Comparison of ENCODE assay signal across 10 cellular contexts in the genomic region with DNA sequence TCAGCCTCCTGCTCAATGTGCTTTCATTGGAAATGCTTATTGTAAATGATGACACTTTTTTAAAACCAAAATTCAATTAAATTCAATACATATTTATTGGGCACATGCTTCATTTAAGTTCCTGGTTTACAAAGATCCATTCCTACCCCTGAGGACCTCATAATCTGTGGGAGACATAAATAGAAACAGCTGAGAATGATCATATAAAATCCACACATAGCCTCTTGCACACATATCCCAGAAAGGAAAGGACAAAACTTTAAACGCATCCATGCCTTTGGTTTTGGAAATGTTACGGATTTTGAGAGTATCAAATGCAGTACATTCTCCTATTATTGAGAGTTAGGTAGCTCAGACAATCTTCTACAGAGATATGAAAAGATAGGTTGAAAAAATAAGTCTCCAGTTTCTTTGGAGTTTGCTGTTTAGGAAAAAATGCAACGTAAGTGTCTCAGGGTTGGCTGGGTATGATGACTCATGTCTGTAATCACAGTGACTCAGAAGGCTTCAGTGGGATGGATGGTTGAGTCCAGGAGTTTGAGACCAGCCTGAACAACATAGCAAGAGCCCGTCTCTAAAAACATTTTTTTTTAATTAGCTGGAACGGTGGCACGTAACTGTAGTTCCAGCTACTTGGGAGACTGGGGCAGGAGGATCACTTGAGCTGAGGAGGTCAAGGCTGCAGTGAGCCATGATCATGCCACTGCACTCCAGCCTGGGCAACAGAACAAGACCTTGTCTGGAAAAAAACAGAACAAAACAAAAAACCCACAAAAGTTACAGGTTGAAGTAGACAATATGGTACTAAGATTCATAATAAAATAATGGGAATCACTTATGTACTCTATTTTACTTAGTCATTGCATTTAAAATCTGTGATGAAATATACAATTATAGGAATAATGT. TPM values are rescaled to one million over a fixed set of nuclear protein-coding genes. Genes with fewer than 3 reads are reported as not detected.
DNase-seq lines count a peak whose midpoint lies in the region; ATAC-seq and TF ChIP-seq lines count a peak whose summit lies in the region.
"Had no signal": no experiment of that assay in that cellular context is flagged by ENCODE, and none has a peak within 500 bp of the region (broad histone marks: within the 10 kb centered on the region; RNA-seq: fewer than 3 reads in every experiment).

No MANE protein-coding gene starts in this region.

- DNase-seq in ELR (ENCODE audit: low read depth): peak; percentile 94
- DNase-seq in NCI-H69 (lab: John Stamatoyannopoulos, UW): peak; percentile 28
- DNase-seq in choroid plexus epithelial cell (ENCODE audit: low read depth): peak; percentile 92
- DNase-seq in trophoblast cell: peak; percentile 84
- no peak for DNase-seq in lower lobe of right lung
- DNase-seq: activated naive CD8-positive, alpha-beta T cell treated with anti-CD3 and anti-CD28 coated beads, Interleukin-2, amount 10 ng/mL, durations not matched to agents 7 days and 5 days; nucleus accumbens had no signal

- no peak overlapping the region for H2AFZ ChIP-seq in trophoblast cell (ENCODE audit: insufficient read depth, low read length, poor library complexity)

- H3K14ac ChIP-seq in trophoblast cell (ENCODE audit: low read length): no peak overlapping the region

- H2BK120ac ChIP-seq in trophoblast cell (ENCODE audit: insufficient read depth, low read length, poor library complexity): no peak overlapping the region

- no peak overlapping the region for H4K12ac ChIP-seq in trophoblast cell (ENCODE audit: low read depth, low read length)

- H3K79me1 ChIP-seq in trophoblast cell (ENCODE audit: low read length): peaks cover 6% of the 10 kb centered on the region

- no CpG with 5 or more reads among the region's 6 CpGs for WGBS in trophoblast cell (ENCODE audit: extremely low coverage, insufficient coverage, insufficient read length)

- H2BK5ac ChIP-seq in trophoblast cell (ENCODE audit: low read depth, low read length, poor library complexity): no peak overlapping the region

- no peak overlapping the region for H2AK5ac ChIP-seq in trophoblast cell (ENCODE audit: low read length)

- H3K9me3 ChIP-seq in trophoblast cell (ENCODE audit: insufficient read depth, low read depth, low read length) (peaks cover 2% of the 10 kb centered on the region), lower lobe of right lung (no peaks in the 10 kb centered on the region)

- no peak for TF ChIP-seq CTCF in choroid plexus epithelial cell (conservative IDR thresholded peaks at IDR 0.05; ENCODE audit: low read depth, low read length)
- TF ChIP-seq CTCF in lower lobe of right lung (IDR thresholded peaks at IDR 0.05): no peak

- H3K4ac ChIP-seq in trophoblast cell (ENCODE audit: low read depth, low read length): no peak overlapping the region

- H3K27ac ChIP-seq in trophoblast cell (ENCODE audit: low read depth, low read length) (no peak overlapping the region), lower lobe of right lung (no peak overlapping the region)

- no peaks in the 10 kb centered on the region for H3K79me2 ChIP-seq in trophoblast cell (ENCODE audit: control insufficient read depth, insufficient read depth, low read length, poor library complexity)

- no peak overlapping the region for H4K91ac ChIP-seq in trophoblast cell (ENCODE audit: low read depth, low read length)

- peaks cover 3 to 7% of the 10 kb centered on the region in 2 experiments for H3K4me1 ChIP-seq in trophoblast cell (ENCODE audit: control insufficient read depth in 1 of 2, insufficient read depth in 2 of 2, low read length in 2 of 2)
- H3K4me1 ChIP-seq in lower lobe of right lung: peaks cover 12% of the 10 kb centered on the region

- H3K9ac ChIP-seq in trophoblast cell (ENCODE audit: low read length): no peak overlapping the region

- intact Hi-C loops in lower lobe of right lung (cut with DNase I): no loop called here

- no peak overlapping the region for H3K18ac ChIP-seq in trophoblast cell (ENCODE audit: low read length)

- H4K8ac ChIP-seq in trophoblast cell (ENCODE audit: low read depth, low read length): no peak overlapping the region

- H3K27me3 ChIP-seq in trophoblast cell (ENCODE audit: insufficient read depth, low read length) (no peaks in the 10 kb centered on the region), lower lobe of right lung (ENCODE audit: low read depth) (peaks cover 5% of the 10 kb centered on the region)

- H2BK12ac ChIP-seq in trophoblast cell (ENCODE audit: low read length): no peak overlapping the region

- H3K23ac ChIP-seq in trophoblast cell (ENCODE audit: low read length): no peak overlapping the region

- H3K4me3 ChIP-seq in choroid plexus epithelial cell (ENCODE audit: low read depth, low read length) (no peak overlapping the region), trophoblast cell (ENCODE audit: low read depth, low read length) (no peak overlapping the region), lower lobe of right lung (no peak overlapping the region)

- no peaks in the 10 kb centered on the region for H3K36me3 ChIP-seq in trophoblast cell (ENCODE audit: control insufficient read depth in 1 of 2, insufficient read depth in 2 of 2, low read length in 2 of 2)
- H3K36me3 ChIP-seq in lower lobe of right lung: no peaks in the 10 kb centered on the region

- no peak overlapping the region for H3K4me2 ChIP-seq in trophoblast cell (ENCODE audit: low read length)

- ATAC-seq in GM18858 (IDR thresholded peaks at IDR 0.05; ENCODE audit: unreplicated experiment) (no peak), HG03135 (IDR thresholded peaks at IDR 0.05; ENCODE audit: unreplicated experiment) (no peak), lower lobe of right lung (no peak)
- no peak for ATAC-seq in activated CD4-positive, CD25-positive, alpha-beta regulatory T cell treated with anti-CD3 and anti-CD28 coated beads, Interleukin-2, amount 50 U/mL, for 24 hours

RNA-seq across cellular contexts. Expression of gene PRELID3A, which starts 3.9 kb away (rescaled TPM):
- 0.59 and 0.82 TPM in 2 replicates for polyA plus RNA-seq in trophoblast cell (2013)
- 5.0 TPM for total RNA-seq in lower lobe of right lung

RNA-seq across cellular contexts. Expression of gene AFG3L2, which starts 26.8 kb away (rescaled TPM):
- polyA plus RNA-seq in trophoblast cell (2013): 25.2 and 26.2 TPM in 2 replicates
- 31.1 TPM for total RNA-seq in lower lobe of right lung
